In the genomic region with DNA sequence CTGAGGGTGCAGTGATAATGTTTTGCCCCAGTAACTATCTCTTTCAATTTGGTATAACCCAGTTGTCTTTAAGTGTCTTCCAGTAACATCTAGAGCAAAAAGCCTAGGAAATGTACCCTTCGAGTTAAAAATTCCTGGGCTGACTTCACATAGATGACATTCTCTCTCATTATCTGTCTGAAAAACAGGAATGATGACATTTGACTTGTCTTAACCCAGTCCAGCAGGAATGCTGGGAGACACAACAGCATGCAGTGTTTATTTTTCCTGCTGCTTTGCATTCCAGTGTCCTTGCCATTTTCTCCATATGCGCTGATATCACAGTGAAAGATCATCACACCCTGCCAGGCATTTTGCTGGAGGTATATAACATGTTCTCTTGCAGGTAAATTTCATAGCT, we compare ENCODE assay signal across 1 cellular context.
TF ChIP-seq lines count a peak whose summit lies in the region.

No MANE protein-coding gene starts in this region.

TF ChIP-seq in GM23338, 12 proteins besides CTCF, POLR2A, EP300 and RAD21 (continued from another document):
- no peak for TF ChIP-seq ZNF462 (CRISPR knock-in tag; IDR thresholded peaks at IDR 0.05)
